9 cellular contexts compared by ENCODE assay signal in the genomic region with DNA sequence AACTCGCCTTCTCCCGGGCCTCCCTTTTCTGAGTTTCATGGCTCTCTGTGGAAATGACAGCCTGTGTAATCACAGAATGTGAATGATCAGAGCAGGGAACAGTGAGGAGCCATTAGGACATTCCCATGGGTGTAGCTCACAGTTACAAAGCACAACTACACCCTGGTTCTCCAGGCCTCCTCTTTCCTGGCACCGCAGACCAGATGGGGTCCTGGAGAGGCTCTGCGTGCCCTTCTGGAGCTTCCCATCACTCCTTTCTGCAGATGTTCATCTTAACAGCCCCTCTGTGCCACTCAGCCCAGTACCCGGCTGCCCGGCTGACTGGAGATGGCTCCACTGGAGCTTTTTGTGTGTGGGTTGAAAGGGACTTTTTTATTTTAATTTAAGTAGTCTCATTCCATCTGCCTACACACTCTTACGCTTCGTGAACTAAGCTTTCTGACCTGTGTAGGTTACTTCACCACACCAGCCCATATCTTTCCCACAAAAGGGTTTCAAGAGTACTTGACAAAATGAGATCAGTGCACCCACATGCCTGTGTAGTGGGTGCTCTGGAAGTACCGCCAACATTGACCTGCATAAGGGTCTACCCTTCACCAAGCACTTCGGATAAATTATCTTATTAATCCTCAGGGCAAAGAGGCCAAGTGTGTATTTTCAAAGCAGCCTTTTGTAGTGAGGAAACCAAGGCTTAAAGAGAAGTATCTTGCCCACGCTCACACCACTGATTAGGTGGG. TPM values are rescaled to one million over a fixed set of nuclear protein-coding genes. Genes with fewer than 3 reads are reported as not detected.
DNase-seq lines count a peak whose midpoint lies in the region; ATAC-seq and TF ChIP-seq lines count a peak whose summit lies in the region.
"Had no signal": no experiment of that assay in that cellular context is flagged by ENCODE, and none has a peak within 500 bp of the region (broad histone marks: within the 10 kb centered on the region; RNA-seq: fewer than 3 reads in every experiment).

No MANE protein-coding gene starts in this region.

- peaks cover 8 to 12% of the 10 kb centered on the region in 2 experiments for H3K36me3 ChIP-seq in HEK293 (ENCODE audit: control insufficient read depth in 2 of 2, insufficient read depth in 1 of 2, low read length in 2 of 2)
- peaks cover 0 to 13% (median 0%) of the 10 kb centered on the region in 3 donors for H3K36me3 ChIP-seq in Peyer's patch

- H3K27me3 ChIP-seq in Peyer's patch = no peaks in the 10 kb centered on the region

- intact Hi-C loops in sciatic nerve (cut with DNase I) = no loop called here

- H3K4me3 ChIP-seq in HEK293 (ENCODE audit: low read depth, low read length) (no peak overlapping the region), Peyer's patch (no peak overlapping the region)

- no peak for TF ChIP-seq CTCF in HEK293 (tag by site-specific recombination; IDR thresholded peaks at IDR 0.05)
- no peak for TF ChIP-seq CTCF in Peyer's patch (IDR thresholded peaks at IDR 0.05)

- DNase-seq in Peyer's patch (peak in 2 of 3 donors; percentile 30 to 58), dedifferentiated amniotic fluid mesenchymal stem cell (ENCODE audit: extremely low spot score) (peak; percentile 15), sciatic nerve (ENCODE audit: low spot score) (no peak), dermis blood vessel endothelial cell (no peak), ecto neural progenitor cell (ENCODE audit: low spot score) (no peak)

- H3K27ac ChIP-seq in HEK293 (ENCODE audit: extremely low read depth, low read depth, low read length) (peak overlapping the region; percentile 55), Peyer's patch (peak overlapping the region; percentile 62 to 84 (median 73))

- no peak for TF ChIP-seq POLR2A in Peyer's patch (IDR thresholded peaks at IDR 0.05)

- POLR2A ChIA-PET in HEK293 (lab: Yijun Ruan, JAX) = interaction anchor here (0.6 to 0.9 kb wide), 3 partner anchors 62 to 84 kb away, joined by 3 to 5 read pairs (median 4); partner anchors contain the start of genes CCDC134 and CENPM

- CTCF ChIA-PET in HEK293 (lab: Yijun Ruan, JAX) = interaction anchor here (0.6 to 2.8 kb wide), 8 partner anchors 20 to 165 kb away, joined by 3 to 22 read pairs (median 5); no protein-coding TSS in a partner anchor

- ATAC-seq in GM18498 (IDR thresholded peaks at IDR 0.05; ENCODE audit: unreplicated experiment) (peak; percentile 74), sciatic nerve (peak; percentile 55), HG03159 (IDR thresholded peaks at IDR 0.05; ENCODE audit: unreplicated experiment) (no peak)
- ATAC-seq: Panc1 had no signal

- H3K4me1 ChIP-seq in HEK293 (ENCODE audit: control insufficient read depth, insufficient read depth, low read length) (peaks cover 15% of the 10 kb centered on the region), Peyer's patch (peaks cover 0 to 24% (median 12%) of the 10 kb centered on the region in 4 donors)

- H3K9me3 ChIP-seq in HEK293 (ENCODE audit: control insufficient read depth, insufficient read depth, low read depth, low read length) = no peaks in the 10 kb centered on the region
- H3K9me3 ChIP-seq in Peyer's patch = no peaks in the 10 kb centered on the region

TF ChIP-seq in HEK293, 187 proteins besides CTCF, POLR2A, EP300 and RAD21:
- TF ChIP-seq ZBTB20 (tag by site-specific recombination; IDR thresholded peaks at IDR 0.05) (peak; percentile 69), EGR2 (tag by site-specific recombination; IDR thresholded peaks at IDR 0.05; ENCODE audit: low read depth) (peak; percentile 97), ZNF548 (tag by site-specific recombination; IDR thresholded peaks at IDR 0.05) (no peak), ZFHX2 (tag by site-specific recombination; conservative IDR thresholded peaks at IDR 0.05) (peak; percentile 92)
TF ChIP-seq in HEK293: peak in this region for 3.

RNA-seq across cellular contexts. Expression of gene SREBF2, which starts 29.8 kb away (rescaled TPM):
- 100 to 1,000 TPM in 3 of 4 donors, 10 to 100 TPM in 1; 66.0 to 221 (median 144) TPM for total RNA-seq in Peyer's patch
- 206 TPM for total RNA-seq in sciatic nerve
- 46.3 and 110 TPM in 2 replicates for total RNA-seq in dermis blood vessel endothelial cell

RNA-seq across cellular contexts. Expression of gene SHISA8, which starts 52.2 kb away (rescaled TPM):
- total RNA-seq in Peyer's patch (not detected), sciatic nerve (0.40 TPM), dermis blood vessel endothelial cell (not detected in 2 replicates)

Comparison
In these comparisons a context has a peak if more than half of its experiments do, and no peak if none do; other contexts are left out.
1. DNase-seq: peak in Peyer's patch (2 of 3) and dedifferentiated amniotic fluid mesenchymal stem cell (single experiment); none in sciatic nerve (single experiment), dermis blood vessel endothelial cell (single experiment) and ecto neural progenitor cell (single experiment).